In the genomic region with DNA sequence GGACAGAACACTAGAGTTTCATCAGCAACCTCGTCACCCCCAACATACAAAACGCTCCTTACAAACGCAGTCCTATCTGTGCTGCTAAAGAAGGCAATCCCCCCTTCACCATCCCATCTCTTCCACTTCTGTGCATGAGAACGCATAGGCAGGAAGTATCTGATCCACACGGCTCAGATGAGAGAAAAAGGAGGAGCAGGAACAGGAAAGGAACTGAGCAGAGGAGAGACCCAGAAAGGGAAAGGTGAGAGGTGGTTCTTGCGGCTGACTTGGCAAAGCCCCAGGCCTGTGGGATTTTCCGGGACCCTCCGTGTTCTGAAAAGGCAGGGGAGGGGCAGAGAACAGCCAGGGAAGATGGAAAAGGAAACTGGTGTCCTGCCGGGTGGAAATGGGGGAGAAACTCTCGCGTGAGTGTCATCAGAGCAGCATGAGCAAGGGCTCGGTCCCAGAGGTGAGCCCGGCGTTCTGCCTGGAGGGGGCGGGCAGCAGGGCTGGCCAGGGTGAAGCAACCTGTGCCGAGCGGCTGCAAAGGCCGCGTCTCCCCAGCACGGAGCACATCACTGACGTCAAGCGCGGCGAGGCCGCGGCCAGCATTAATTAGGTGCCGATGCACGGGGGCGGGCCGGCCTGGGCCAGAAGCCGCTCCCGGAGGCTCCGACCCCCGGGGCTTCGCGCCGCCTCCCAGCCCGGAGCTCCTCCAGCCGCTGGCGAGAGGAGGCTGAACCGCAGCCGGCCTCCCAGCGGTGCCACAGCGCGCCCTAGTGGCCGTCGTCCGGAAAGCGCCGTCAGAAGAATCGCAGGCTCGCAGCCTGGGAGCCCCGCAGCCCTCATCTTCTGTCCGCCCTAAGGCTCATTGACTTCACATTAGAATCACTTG, we compare ENCODE assay signal across 8 cellular contexts. TPM values are rescaled to one million over a fixed set of nuclear protein-coding genes. Genes with fewer than 3 reads are reported as not detected.
DNase-seq lines count a peak whose midpoint lies in the region; ATAC-seq lines count a peak whose summit lies in the region.

No MANE protein-coding gene starts in this region.

- intact Hi-C loops in CD4-positive, alpha-beta memory T cell (cut with micrococcal nuclease): loop anchor here (1.0 to 10.0 kb wide), 7 partner anchors 187 to 1848 kb away; no protein-coding TSS in a partner anchor

- peaks cover 0 to 8% of the 10 kb centered on the region in 2 donors for H3K9me3 ChIP-seq in CD4-positive, alpha-beta memory T cell (ENCODE audit: control insufficient read depth in 1 of 2, low read length in 2 of 2)

- peak; percentile 74 to 81 (median 77) for DNase-seq in CD4-positive, alpha-beta memory T cell
- DNase-seq in NCI-H748 (lab: John Stamatoyannopoulos, UW; ENCODE audit: unreplicated experiment): peak; percentile 81
- peak; percentile 94 for DNase-seq in activated CD8-positive, alpha-beta memory T cell treated with anti-CD3 and anti-CD28 coated beads for 24 hours
- DNase-seq in effector memory CD8-positive, alpha-beta T cell: peak; percentile 80 to 83 (median 82)
- DNase-seq in mesenteric fat pad (ENCODE audit: low spot score): peak; percentile 96
- peak; percentile 70 for DNase-seq in stimulated activated CD8-positive, alpha-beta memory T cell treated with anti-CD3 and anti-CD28 coated beads, Interleukin-12 subunit alpha, Interleukin-12 subunit beta, amount 100 ng/mL, for 4 hours (ENCODE audit: low read depth)

- no peaks in the 10 kb centered on the region for H3K27me3 ChIP-seq in CD4-positive, alpha-beta memory T cell (ENCODE audit: insufficient read depth, low read length)

- peak overlapping the region; percentile 61 to 62 for H3K4me3 ChIP-seq in CD4-positive, alpha-beta memory T cell (ENCODE audit: low read length in 2 of 2)

- CTCF ChIA-PET in CD4-positive, alpha-beta memory T cell (lab: Charles Lee; ENCODE audit: partially characterized antibody): interaction anchor here (0.6 to 5.7 kb wide), 40 partner anchors 8 to 1498 kb away, joined by 3 to 135 read pairs (median 4); a partner anchor contains a TSS

- H3K27ac Mint-ChIP-seq in CD4-positive, alpha-beta memory T cell: peak overlapping the region in 6 of 7 donors; percentile 13 to 80 (median 54)
- no peak overlapping the region for H3K27ac Mint-ChIP-seq in effector memory CD8-positive, alpha-beta T cell

- peaks cover 2 to 11% (median 6%) of the 10 kb centered on the region in 8 donors for H3K9me3 Mint-ChIP-seq in CD4-positive, alpha-beta memory T cell
- peaks cover 4 to 6% of the 10 kb centered on the region in 2 donors for H3K9me3 Mint-ChIP-seq in effector memory CD8-positive, alpha-beta T cell

- peaks cover 5 to 10% (median 8%) of the 10 kb centered on the region in 4 donors for H3K4me1 Mint-ChIP-seq in CD4-positive, alpha-beta memory T cell
- peaks cover 6 to 10% of the 10 kb centered on the region in 2 donors for H3K4me1 Mint-ChIP-seq in effector memory CD8-positive, alpha-beta T cell (ENCODE audit: low read depth in 2 of 2)

- H3K27ac ChIP-seq in CD4-positive, alpha-beta memory T cell (ENCODE audit: low read depth, low read length): no peak overlapping the region

- no peaks in the 10 kb centered on the region for H3K36me3 ChIP-seq in CD4-positive, alpha-beta memory T cell (ENCODE audit: insufficient read depth, low read length)

- peak; percentile 77 for ATAC-seq in GM19452 (IDR thresholded peaks at IDR 0.05; ENCODE audit: unreplicated experiment)
- peak; percentile 67 for ATAC-seq in HG03565 (IDR thresholded peaks at IDR 0.05; ENCODE audit: unreplicated experiment)
- ATAC-seq in effector memory CD8-positive, alpha-beta T cell (replicated peaks): peak; percentile 84

- peak overlapping the region; percentile 64 to 90 (median 83) for H3K4me3 Mint-ChIP-seq in CD4-positive, alpha-beta memory T cell
- H3K4me3 Mint-ChIP-seq in effector memory CD8-positive, alpha-beta T cell: peak overlapping the region; percentile 80 to 87

- H3K4me1 ChIP-seq in CD4-positive, alpha-beta memory T cell (ENCODE audit: insufficient read depth, low read length): peaks cover 13% of the 10 kb centered on the region

- peaks cover 0 to 3% of the 10 kb centered on the region in 2 donors for H3K36me3 Mint-ChIP-seq in CD4-positive, alpha-beta memory T cell
- H3K36me3 Mint-ChIP-seq in effector memory CD8-positive, alpha-beta T cell (ENCODE audit: insufficient read depth): peaks cover 3% of the 10 kb centered on the region

- H3K27me3 Mint-ChIP-seq in CD4-positive, alpha-beta memory T cell: peaks cover 5 to 12% of the 10 kb centered on the region in 2 donors
- peaks cover 45 to 90% of the 10 kb centered on the region in 2 donors for H3K27me3 Mint-ChIP-seq in effector memory CD8-positive, alpha-beta T cell

- POLR2A ChIA-PET in CD4-positive, alpha-beta memory T cell (lab: Charles Lee; ENCODE audit: partially characterized antibody): interaction anchor here (0.6 to 1.4 kb wide), 3 partner anchors 323 to 650 kb away, joined by 3 to 9 read pairs (median 3); no protein-coding TSS in a partner anchor

RNA-seq across cellular contexts. Expression of a gene that starts 35.8 kb away (rescaled TPM):
- not detected for total RNA-seq in CD4-positive, alpha-beta memory T cell
- polyA plus RNA-seq in CD4-positive, alpha-beta memory T cell: not detected
- total RNA-seq in mesenteric fat pad: 0.16 TPM

RNA-seq across cellular contexts. Expression of a gene that starts 54.2 kb away (rescaled TPM):
- not detected for total RNA-seq in CD4-positive, alpha-beta memory T cell
- polyA plus RNA-seq in CD4-positive, alpha-beta memory T cell: not detected
- 0.35 TPM for total RNA-seq in mesenteric fat pad

Comparison
In these comparisons a context has a peak if more than half of its experiments do, and no peak if none do; other contexts are left out.
1. H3K27ac Mint-ChIP-seq: peak in CD4-positive, alpha-beta memory T cell (6 of 7); none in effector memory CD8-positive, alpha-beta T cell (0 of 2).
2. Peak in every context shown above with its lines, with median percentiles within 50 percentile points of each other: DNase-seq and ATAC-seq.